In genomic region chr4:88672987-88673386, GRCh38 we compare ENCODE assay signal across 9 cellular contexts. TPM values are rescaled to one million over a fixed set of nuclear protein-coding genes. Genes with fewer than 3 reads are reported as not detected.
DNase-seq lines count a peak whose midpoint lies in the region; ATAC-seq and TF ChIP-seq lines count a peak whose summit lies in the region.
"Had no signal": no experiment of that assay in that cellular context is flagged by ENCODE, and none has a peak within 500 bp of the region (broad histone marks: within the 10 kb centered on the region; RNA-seq: fewer than 3 reads in every experiment).

No MANE protein-coding gene starts in this region.

- H3K4me3 ChIP-seq in CD4-positive, CD25-positive, alpha-beta regulatory T cell (ENCODE audit: low read depth, low read length): no peak overlapping the region
- no peak overlapping the region for H3K4me3 ChIP-seq in HL-60 (replicated peaks; ENCODE audit: insufficient read depth, low read length)
- no peak overlapping the region for H3K4me3 ChIP-seq in WERI-Rb-1 (ENCODE audit: low read depth, low read length)
- no peak overlapping the region for H3K4me3 ChIP-seq in heart left ventricle

- peak in 2 of 3 donors; percentile 26 to 56 for DNase-seq in CD4-positive, CD25-positive, alpha-beta regulatory T cell
- DNase-seq in GM13977 (ENCODE audit: low spot score): peak; percentile 10
- DNase-seq in HL-60 (ENCODE audit: low read depth in 1 of 2, low spot score in 1 of 2): no peak
- peak; percentile 28 for DNase-seq in WERI-Rb-1
- no peak for DNase-seq in heart left ventricle
- DNase-seq in stimulated activated naive B cell treated with anti-CD40 and anti-IgM and Interleukin-4, amounts not matched to agents 10 μg/mL and 1 μg/mL and 100 μg/mL, for 72 hours: no peak
- no peak for DNase-seq in kidney glomerular epithelial cell (lab: John Stamatoyannopoulos, UW)

- in situ Hi-C loops in GM13977 (cut with MboI; ENCODE audit: low pct_unique_long_range_greater_than_20kb, low sequenced_read_pairs, unreplicated experiment): no loop called here

- H3K27ac ChIP-seq in CD4-positive, CD25-positive, alpha-beta regulatory T cell (ENCODE audit: insufficient read depth, low read length, poor library complexity, severe bottlenecking): no peak overlapping the region
- H3K27ac ChIP-seq in HL-60 (replicated peaks) (no peak overlapping the region), WERI-Rb-1 (no peak overlapping the region), heart left ventricle (no peak overlapping the region)

- no peaks in the 10 kb centered on the region for H3K27me3 ChIP-seq in CD4-positive, CD25-positive, alpha-beta regulatory T cell (ENCODE audit: control insufficient read depth, insufficient read depth, low read length)
- H3K27me3 ChIP-seq in HL-60 (ENCODE audit: insufficient read depth, poor library complexity, severe bottlenecking): no peaks in the 10 kb centered on the region
- no peaks in the 10 kb centered on the region for H3K27me3 ChIP-seq in WERI-Rb-1 (ENCODE audit: insufficient read depth, low read depth, severe bottlenecking)
- H3K27me3 ChIP-seq in heart left ventricle: no peaks in the 10 kb centered on the region

- 61 to 66% (median 64%) methylated on average over 5 of the region's 5 CpGs for WGBS in heart left ventricle, 4 donors

- ATAC-seq in CD4-positive, CD25-positive, alpha-beta regulatory T cell (ENCODE audit: low read depth in 2 of 2): no peak
- ATAC-seq in heart left ventricle (peak in 3 of 4 donors; percentile 34 to 43 (median 37)), GM21390 (IDR thresholded peaks at IDR 0.05; ENCODE audit: unreplicated experiment) (no peak)
- peak; percentile 59 to 77 for ATAC-seq in stimulated activated naive B cell treated with anti-CD40 and anti-IgM and Interleukin-4, amounts not matched to agents 10 μg/mL and 1 μg/mL and 100 μg/mL, for 72 hours (replicated peaks)
- ATAC-seq: left colon had no signal

- H3K9me3 Mint-ChIP-seq in CD4-positive, CD25-positive, alpha-beta regulatory T cell: peaks cover 0 to 2% (median 0%) of the 10 kb centered on the region in 7 donors
- H3K9me3 Mint-ChIP-seq in stimulated activated naive B cell treated with anti-CD40 and anti-IgM and Interleukin-4, amounts not matched to agents 10 μg/mL and 1 μg/mL and 100 μg/mL, for 72 hours: no peaks in the 10 kb centered on the region

- H3K27me3 Mint-ChIP-seq in CD4-positive, CD25-positive, alpha-beta regulatory T cell: no peaks in the 10 kb centered on the region
- no peaks in the 10 kb centered on the region for H3K27me3 Mint-ChIP-seq in stimulated activated naive B cell treated with anti-CD40 and anti-IgM and Interleukin-4, amounts not matched to agents 10 μg/mL and 1 μg/mL and 100 μg/mL, for 72 hours

- H3K27ac Mint-ChIP-seq in CD4-positive, CD25-positive, alpha-beta regulatory T cell: no peak overlapping the region
- H3K27ac Mint-ChIP-seq in stimulated activated naive B cell treated with anti-CD40 and anti-IgM and Interleukin-4, amounts not matched to agents 10 μg/mL and 1 μg/mL and 100 μg/mL, for 72 hours: no peak overlapping the region

- intact Hi-C loops in heart left ventricle (cut with DNase I): no loop called here

- peaks cover 0 to 11% (median 8%) of the 10 kb centered on the region in 4 donors for H3K4me1 Mint-ChIP-seq in CD4-positive, CD25-positive, alpha-beta regulatory T cell
- H3K4me1 Mint-ChIP-seq in stimulated activated naive B cell treated with anti-CD40 and anti-IgM and Interleukin-4, amounts not matched to agents 10 μg/mL and 1 μg/mL and 100 μg/mL, for 72 hours: no peaks in the 10 kb centered on the region

- H3K36me3 Mint-ChIP-seq in CD4-positive, CD25-positive, alpha-beta regulatory T cell: peaks cover 51% of the 10 kb centered on the region
- H3K36me3 Mint-ChIP-seq in stimulated activated naive B cell treated with anti-CD40 and anti-IgM and Interleukin-4, amounts not matched to agents 10 μg/mL and 1 μg/mL and 100 μg/mL, for 72 hours: peaks cover 7 to 22% of the 10 kb centered on the region in 2 donors

- TF ChIP-seq CTCF in GM13977 (IDR thresholded peaks at IDR 0.05; ENCODE audit: extremely low read depth, insufficient read depth, missing control alignments) (peak; percentile 58), HL-60 (IDR thresholded peaks at IDR 0.05; ENCODE audit: insufficient read depth, low read length) (peak; percentile 46), WERI-Rb-1 (IDR thresholded peaks at IDR 0.05; ENCODE audit: low read depth, low read length) (peak; percentile 66), heart left ventricle (IDR thresholded peaks at IDR 0.05) (peak; percentile 19 to 62 (median 48))

- no peak overlapping the region for H3K4me3 Mint-ChIP-seq in CD4-positive, CD25-positive, alpha-beta regulatory T cell
- no peak overlapping the region for H3K4me3 Mint-ChIP-seq in stimulated activated naive B cell treated with anti-CD40 and anti-IgM and Interleukin-4, amounts not matched to agents 10 μg/mL and 1 μg/mL and 100 μg/mL, for 72 hours

- TF ChIP-seq POLR2A in heart left ventricle (IDR thresholded peaks at IDR 0.05): no peak

- no peaks in the 10 kb centered on the region for H3K4me1 ChIP-seq in CD4-positive, CD25-positive, alpha-beta regulatory T cell (ENCODE audit: control insufficient read depth, insufficient read depth, low read length, poor library complexity, severe bottlenecking)
- H3K4me1 ChIP-seq in heart left ventricle: peaks cover 0 to 10% (median 0%) of the 10 kb centered on the region in 12 donors

- no peaks in the 10 kb centered on the region for H3K9me3 ChIP-seq in CD4-positive, CD25-positive, alpha-beta regulatory T cell (ENCODE audit: control insufficient read depth in 2 of 2, low read length in 2 of 2)
- no peaks in the 10 kb centered on the region for H3K9me3 ChIP-seq in WERI-Rb-1 (ENCODE audit: severe bottlenecking)
- no peaks in the 10 kb centered on the region for H3K9me3 ChIP-seq in heart left ventricle

- H3K36me3 ChIP-seq in CD4-positive, CD25-positive, alpha-beta regulatory T cell (ENCODE audit: control insufficient read depth, insufficient read depth, low read length): peaks cover 60% of the 10 kb centered on the region
- H3K36me3 ChIP-seq in WERI-Rb-1 (no peaks in the 10 kb centered on the region), heart left ventricle (peaks cover 0 to 81% (median 67%) of the 10 kb centered on the region in 9 donors)

RNA-seq across cellular contexts. Expression of gene NAP1L5, which starts 24.6 kb away (rescaled TPM):
- 9.0 TPM for total RNA-seq in CD4-positive, CD25-positive, alpha-beta regulatory T cell
- polyA plus RNA-seq in CD4-positive, CD25-positive, alpha-beta regulatory T cell: 1 to 10 TPM; 1.8 to 3.4 (median 2.3) TPM
- total RNA-seq in heart left ventricle: 1 to 10 TPM; 2.7 to 7.9 (median 4.5) TPM
- polyA plus RNA-seq in heart left ventricle: 1 to 10 TPM; 3.9 to 5.3 TPM

Comparison
In these comparisons a context has a peak if more than half of its experiments do, and no peak if none do; other contexts are left out.
1. ATAC-seq: peak in heart left ventricle (3 of 4) and stimulated activated naive B cell treated with anti-CD40 and anti-IgM and Interleukin-4, amounts not matched to agents 10 μg/mL and 1 μg/mL and 100 μg/mL, for 72 hours (2 of 2); none in CD4-positive, CD25-positive, alpha-beta regulatory T cell (0 of 2) and GM21390 (single experiment).
2. DNase-seq: peak in CD4-positive, CD25-positive, alpha-beta regulatory T cell (2 of 3), GM13977 (single experiment) and WERI-Rb-1 (single experiment); none in HL-60 (0 of 2), heart left ventricle (0 of 5), stimulated activated naive B cell treated with anti-CD40 and anti-IgM and Interleukin-4, amounts not matched to agents 10 μg/mL and 1 μg/mL and 100 μg/mL, for 72 hours (single experiment) and kidney glomerular epithelial cell (single experiment).
3. Peak in every context shown above with its lines, with median percentiles within 50 percentile points of each other: CTCF ChIP-seq.